Comparison of ENCODE assay signal across 29 cellular contexts in the genomic region with DNA sequence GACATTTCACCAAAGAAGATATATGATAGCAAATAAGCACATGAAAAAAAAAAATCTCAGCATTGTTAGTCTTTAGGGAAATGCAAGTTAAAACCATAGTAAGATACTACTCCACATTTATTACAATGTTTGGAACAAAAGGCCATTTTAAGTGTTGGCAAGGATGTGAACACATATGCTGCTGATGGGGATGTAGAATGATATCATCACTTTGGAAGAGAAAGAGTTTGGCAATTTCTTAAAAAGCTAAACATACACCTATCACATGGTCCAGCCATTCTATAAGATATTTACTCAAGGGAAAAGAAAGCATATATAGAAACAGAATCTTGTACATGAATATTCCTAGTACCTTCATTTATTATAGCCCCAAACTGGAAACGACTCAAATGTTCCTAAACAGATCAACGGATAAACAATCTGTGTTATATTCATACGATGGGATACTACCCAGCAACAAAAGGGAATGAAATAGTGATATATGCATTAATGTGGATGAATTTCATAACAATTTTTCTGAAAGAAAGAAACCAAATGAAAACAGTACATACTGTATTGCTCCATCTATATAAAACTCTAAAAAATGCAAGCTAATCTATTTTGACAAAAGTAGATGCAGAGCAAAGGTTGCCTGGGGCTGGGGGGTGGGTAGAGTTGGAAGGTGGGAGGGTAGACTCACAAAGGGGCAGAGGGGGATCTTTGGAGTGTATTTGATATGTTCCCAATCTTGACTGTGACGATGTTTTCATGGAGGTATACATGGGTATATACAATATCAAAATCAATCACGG. TPM values are rescaled to one million over a fixed set of nuclear protein-coding genes. Genes with fewer than 3 reads are reported as not detected.
"Had no signal": no experiment of that assay in that cellular context is flagged by ENCODE, and none has a peak within 500 bp of the region (broad histone marks: within the 10 kb centered on the region; RNA-seq: fewer than 3 reads in every experiment).

No MANE protein-coding gene starts in this region.

- H3K36me3 ChIP-seq: cardiac muscle cell, pancreas, prostate gland, spleen, transverse colon, WERI-Rb-1 had no signal

- H3K9me3 ChIP-seq: pancreas, prostate gland, spleen, testis, transverse colon had no signal

- H2AFZ ChIP-seq: hepatocyte had no signal

- H3K9me3 Mint-ChIP-seq: activated CD4-positive, alpha-beta T cell treated with anti-CD3 and anti-CD28 coated beads, Interleukin-2, amount 10 ng/mL, durations not matched to agents 24 days and 14 days; activated naive CD4-positive, alpha-beta T cell treated with anti-CD3 and anti-CD28 coated beads, Interleukin-2, amount 50 U/mL, for 72 hours; mesothelial cell of epicardium; naive B cell; T-helper 1 cell treated with Interleukin-12 subunit alpha and Interleukin-12 subunit beta and Interleukin-4 antibody, amounts not matched to agents 30 μg/mL and 1 μg/mL, for 36 hours had no signal

- H3K4me1 Mint-ChIP-seq: activated CD4-positive, alpha-beta T cell treated with anti-CD3 and anti-CD28 coated beads, Interleukin-2, amount 10 ng/mL, durations not matched to agents 24 days and 14 days; activated CD8-positive, alpha-beta memory T cell treated with anti-CD3 and anti-CD28 coated beads, Interleukin-2, amount 10 ng/mL, durations not matched to agents 7 days and 5 days; naive B cell had no signal

- H3K27ac Mint-ChIP-seq: activated CD4-positive, alpha-beta T cell treated with anti-CD3 and anti-CD28 coated beads, Interleukin-2, amount 10 ng/mL, durations not matched to agents 24 days and 14 days; activated CD8-positive, alpha-beta memory T cell treated with anti-CD3 and anti-CD28 coated beads, Interleukin-2, amount 10 ng/mL, durations not matched to agents 7 days and 5 days; activated CD8-positive, alpha-beta T cell treated with anti-CD3 and anti-CD28 coated beads, Interleukin-2, amount 10 ng/mL, durations not matched to agents 7 days and 5 days; activated naive CD4-positive, alpha-beta T cell treated with anti-CD3 and anti-CD28 coated beads, Interleukin-2, amount 50 U/mL, for 72 hours; mesothelial cell of epicardium; naive B cell; T-helper 1 cell treated with Interleukin-12 subunit alpha and Interleukin-12 subunit beta and Interleukin-4 antibody, amounts not matched to agents 30 μg/mL and 1 μg/mL, for 36 hours had no signal

- H3K4me2 ChIP-seq: hepatocyte had no signal

- ATAC-seq: activated CD4-positive, CD25-positive, alpha-beta regulatory T cell treated with anti-CD3 and anti-CD28 coated beads, Interleukin-2, amount 50 U/mL, for 24 hours; activated CD8-positive, alpha-beta memory T cell treated with anti-CD3 and anti-CD28 coated beads, Interleukin-2, amount 10 ng/mL, durations not matched to agents 7 days and 5 days; activated CD8-positive, alpha-beta T cell treated with anti-CD3 and anti-CD28 coated beads, Interleukin-2, amount 10 ng/mL, durations not matched to agents 7 days and 5 days; activated naive CD4-positive, alpha-beta T cell treated with anti-CD3 and anti-CD28 coated beads, Interleukin-2, amount 50 U/mL, for 72 hours had no signal

- DNase-seq: activated CD4-positive, alpha-beta T cell treated with anti-CD3 and anti-CD28 coated beads, Interleukin-2, amount 10 ng/mL, durations not matched to agents 24 days and 14 days; activated CD8-positive, alpha-beta memory T cell treated with anti-CD3 and anti-CD28 coated beads, Interleukin-2, amount 10 ng/mL, durations not matched to agents 7 days and 5 days; activated CD8-positive, alpha-beta T cell treated with anti-CD3 and anti-CD28 coated beads, Interleukin-2, amount 10 ng/mL, durations not matched to agents 7 days and 5 days; activated naive CD4-positive, alpha-beta T cell; activated T-cell treated with anti-CD3 and anti-CD28 coated beads, Interleukin-2, amount 50 U/mL, for 48 hours; anterior cingulate cortex; cerebellar nuclear complex; dorsolateral prefrontal cortex; effector memory CD4-positive, alpha-beta T cell; foreskin keratinocyte; islet precursor cell; naive B cell; nucleus accumbens; spleen; stimulated activated naive CD4-positive, alpha-beta T cell treated with Interleukin-2 at 50 U/mL for 16 hours; SW 1271; T-helper 9 cell; WERI-Rb-1 had no signal

- H3K4me3 Mint-ChIP-seq: activated CD4-positive, alpha-beta T cell treated with anti-CD3 and anti-CD28 coated beads, Interleukin-2, amount 10 ng/mL, durations not matched to agents 24 days and 14 days; activated CD8-positive, alpha-beta memory T cell treated with anti-CD3 and anti-CD28 coated beads, Interleukin-2, amount 10 ng/mL, durations not matched to agents 7 days and 5 days; activated CD8-positive, alpha-beta T cell treated with anti-CD3 and anti-CD28 coated beads, Interleukin-2, amount 10 ng/mL, durations not matched to agents 7 days and 5 days; mesothelial cell of epicardium; naive B cell; T-helper 1 cell treated with Interleukin-12 subunit alpha and Interleukin-12 subunit beta and Interleukin-4 antibody, amounts not matched to agents 30 μg/mL and 1 μg/mL, for 36 hours had no signal

- H3K4me3 ChIP-seq: cardiac muscle cell, dorsolateral prefrontal cortex, hepatocyte, pancreas, prostate gland, spleen, testis, transverse colon had no signal

- H3K4me1 ChIP-seq: foreskin keratinocyte had no signal

- FAIRE-seq: pancreas, TTC549 had no signal

- H3K36me3 Mint-ChIP-seq: activated CD8-positive, alpha-beta memory T cell treated with anti-CD3 and anti-CD28 coated beads, Interleukin-2, amount 10 ng/mL, durations not matched to agents 7 days and 5 days; activated naive CD4-positive, alpha-beta T cell treated with anti-CD3 and anti-CD28 coated beads, Interleukin-2, amount 50 U/mL, for 72 hours; mesothelial cell of epicardium; naive B cell had no signal

- H3K27ac ChIP-seq: cardiac muscle cell, dorsolateral prefrontal cortex, foreskin keratinocyte, hepatocyte, prostate gland, WERI-Rb-1 had no signal

- H3K27me3 ChIP-seq: dorsolateral prefrontal cortex, foreskin keratinocyte, hepatocyte, pancreas, testis, transverse colon had no signal

RNA-seq across cellular contexts. Expression of a gene that starts 58.2 kb away (rescaled TPM):
- total RNA-seq: activated CD4-positive, alpha-beta T cell treated with anti-CD3 and anti-CD28 coated beads, Interleukin-2, amount 10 ng/mL, durations not matched to agents 24 days and 14 days; activated CD8-positive, alpha-beta T cell treated with anti-CD3 and anti-CD28 coated beads, Interleukin-2, amount 10 ng/mL, durations not matched to agents 7 days and 5 days; activated naive CD4-positive, alpha-beta T cell treated with anti-CD3 and anti-CD28 coated beads, Interleukin-2, amount 50 U/mL, for 72 hours had no signal
